Comparison of ENCODE assay signal across 1 cellular context in the genomic region with DNA sequence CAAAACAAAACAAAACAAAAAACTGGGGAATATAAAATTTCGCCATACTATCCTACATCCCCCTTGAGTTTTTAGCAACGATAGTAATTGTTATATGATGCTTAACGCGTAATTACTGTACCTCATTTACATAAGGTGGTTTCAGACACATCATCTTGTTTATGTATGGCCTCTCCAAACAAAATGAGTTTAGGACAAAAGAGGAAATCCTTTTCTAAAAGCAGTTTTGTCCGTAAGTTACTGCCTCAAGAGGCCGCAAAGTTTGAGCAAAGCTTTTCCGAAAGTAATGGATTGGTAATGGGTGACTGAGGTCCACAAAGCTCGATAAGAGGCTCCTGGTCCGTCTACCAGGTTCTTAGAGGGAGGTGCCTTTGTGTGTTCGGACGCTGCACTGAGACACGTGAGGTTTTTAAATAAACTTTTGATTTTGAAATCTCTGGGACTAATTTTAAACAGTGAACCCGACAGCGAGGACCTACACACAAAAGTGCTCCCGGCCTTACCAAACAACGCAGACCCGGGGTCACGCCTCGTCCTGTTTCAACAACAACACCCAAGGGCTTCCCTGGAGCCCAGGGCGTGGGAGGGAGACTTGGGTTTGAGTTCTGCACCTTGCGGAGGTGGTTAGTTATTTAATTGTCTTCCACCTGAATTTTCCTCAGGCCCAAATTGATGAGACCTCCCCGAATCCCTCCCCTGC.
TF ChIP-seq lines count a peak whose summit lies in the region.

No MANE protein-coding gene starts in this region.

TF ChIP-seq in HepG2, 621 proteins besides CTCF, POLR2A, EP300 and RAD21 (continues in another document):
- TF ChIP-seq GLMP (CRISPR knock-in tag; IDR thresholded peaks at IDR 0.05; ENCODE audit: borderline replicate concordance) = no peak
- peak; percentile 34 for TF ChIP-seq ZC3H4 (CRISPR knock-in tag; IDR thresholded peaks at IDR 0.05; ENCODE audit: borderline replicate concordance)
- peak; percentile 54; the same call in 1 of the 2 replicates for TF ChIP-seq ZNF816 (CRISPR knock-in tag; IDR thresholded peaks at IDR 0.05; ENCODE audit: borderline replicate concordance)
- TF ChIP-seq, protein P1, sequence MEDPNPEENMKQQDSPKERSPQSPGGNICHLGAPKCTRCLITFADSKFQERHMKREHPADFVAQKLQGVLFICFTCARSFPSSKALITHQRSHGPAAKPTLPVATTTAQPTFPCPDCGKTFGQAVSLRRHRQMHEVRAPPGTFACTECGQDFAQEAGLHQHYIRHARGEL (CRISPR knock-in tag; IDR thresholded peaks at IDR 0.05) = 0 out of 2 replicates have a peak, but pooled peaks have one; percentile 44
- TF ChIP-seq, protein P2, sequence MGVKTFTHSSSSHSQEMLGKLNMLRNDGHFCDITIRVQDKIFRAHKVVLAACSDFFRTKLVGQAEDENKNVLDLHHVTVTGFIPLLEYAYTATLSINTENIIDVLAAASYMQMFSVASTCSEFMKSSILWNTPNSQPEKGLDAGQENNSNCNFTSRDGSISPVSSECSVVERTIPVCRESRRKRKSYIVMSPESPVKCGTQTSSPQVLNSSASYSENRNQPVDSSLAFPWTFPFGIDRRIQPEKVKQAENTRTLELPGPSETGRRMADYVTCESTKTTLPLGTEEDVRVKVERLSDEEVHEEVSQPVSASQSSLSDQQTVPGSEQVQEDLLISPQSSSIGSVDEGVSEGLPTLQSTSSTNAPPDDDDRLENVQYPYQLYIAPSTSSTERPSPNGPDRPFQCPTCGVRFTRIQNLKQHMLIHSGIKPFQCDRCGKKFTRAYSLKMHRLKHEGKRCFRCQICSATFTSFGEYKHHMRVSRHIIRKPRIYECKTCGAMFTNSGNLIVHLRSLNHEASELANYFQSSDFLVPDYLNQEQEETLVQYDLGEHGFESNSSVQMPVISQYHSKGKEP (CRISPR knock-in tag; IDR thresholded peaks at IDR 0.05) = no peak
- no peak for TF ChIP-seq ZNF563 (CRISPR knock-in tag; IDR thresholded peaks at IDR 0.05)
- peak; percentile 12; the same call in 1 of the 2 replicates for TF ChIP-seq DMTF1 (CRISPR knock-in tag; IDR thresholded peaks at IDR 0.05)
- TF ChIP-seq, protein P3, sequence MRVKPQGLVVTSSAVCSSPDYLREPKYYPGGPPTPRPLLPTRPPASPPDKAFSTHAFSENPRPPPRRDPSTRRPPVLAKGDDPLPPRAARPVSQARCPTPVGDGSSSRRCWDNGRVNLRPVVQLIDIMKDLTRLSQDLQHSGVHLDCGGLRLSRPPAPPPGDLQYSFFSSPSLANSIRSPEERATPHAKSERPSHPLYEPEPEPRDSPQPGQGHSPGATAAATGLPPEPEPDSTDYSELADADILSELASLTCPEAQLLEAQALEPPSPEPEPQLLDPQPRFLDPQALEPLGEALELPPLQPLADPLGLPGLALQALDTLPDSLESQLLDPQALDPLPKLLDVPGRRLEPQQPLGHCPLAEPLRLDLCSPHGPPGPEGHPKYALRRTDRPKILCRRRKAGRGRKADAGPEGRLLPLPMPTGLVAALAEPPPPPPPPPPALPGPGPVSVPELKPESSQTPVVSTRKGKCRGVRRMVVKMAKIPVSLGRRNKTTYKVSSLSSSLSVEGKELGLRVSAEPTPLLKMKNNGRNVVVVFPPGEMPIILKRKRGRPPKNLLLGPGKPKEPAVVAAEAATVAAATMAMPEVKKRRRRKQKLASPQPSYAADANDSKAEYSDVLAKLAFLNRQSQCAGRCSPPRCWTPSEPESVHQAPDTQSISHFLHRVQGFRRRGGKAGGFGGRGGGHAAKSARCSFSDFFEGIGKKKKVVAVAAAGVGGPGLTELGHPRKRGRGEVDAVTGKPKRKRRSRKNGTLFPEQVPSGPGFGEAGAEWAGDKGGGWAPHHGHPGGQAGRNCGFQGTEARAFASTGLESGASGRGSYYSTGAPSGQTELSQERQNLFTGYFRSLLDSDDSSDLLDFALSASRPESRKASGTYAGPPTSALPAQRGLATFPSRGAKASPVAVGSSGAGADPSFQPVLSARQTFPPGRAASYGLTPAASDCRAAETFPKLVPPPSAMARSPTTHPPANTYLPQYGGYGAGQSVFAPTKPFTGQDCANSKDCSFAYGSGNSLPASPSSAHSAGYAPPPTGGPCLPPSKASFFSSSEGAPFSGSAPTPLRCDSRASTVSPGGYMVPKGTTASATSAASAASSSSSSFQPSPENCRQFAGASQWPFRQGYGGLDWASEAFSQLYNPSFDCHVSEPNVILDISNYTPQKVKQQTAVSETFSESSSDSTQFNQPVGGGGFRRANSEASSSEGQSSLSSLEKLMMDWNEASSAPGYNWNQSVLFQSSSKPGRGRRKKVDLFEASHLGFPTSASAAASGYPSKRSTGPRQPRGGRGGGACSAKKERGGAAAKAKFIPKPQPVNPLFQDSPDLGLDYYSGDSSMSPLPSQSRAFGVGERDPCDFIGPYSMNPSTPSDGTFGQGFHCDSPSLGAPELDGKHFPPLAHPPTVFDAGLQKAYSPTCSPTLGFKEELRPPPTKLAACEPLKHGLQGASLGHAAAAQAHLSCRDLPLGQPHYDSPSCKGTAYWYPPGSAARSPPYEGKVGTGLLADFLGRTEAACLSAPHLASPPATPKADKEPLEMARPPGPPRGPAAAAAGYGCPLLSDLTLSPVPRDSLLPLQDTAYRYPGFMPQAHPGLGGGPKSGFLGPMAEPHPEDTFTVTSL (CRISPR knock-in tag; IDR thresholded peaks at IDR 0.05; ENCODE audit: borderline replicate concordance) = 0 out of 2 replicates have a peak, but pooled peaks have one; percentile 31
- 0 out of 2 replicates have a peak, but pooled peaks have one; percentile 13 for TF ChIP-seq ZNF570 (CRISPR knock-in tag; IDR thresholded peaks at IDR 0.05; ENCODE audit: borderline replicate concordance)
- TF ChIP-seq, protein P4, sequence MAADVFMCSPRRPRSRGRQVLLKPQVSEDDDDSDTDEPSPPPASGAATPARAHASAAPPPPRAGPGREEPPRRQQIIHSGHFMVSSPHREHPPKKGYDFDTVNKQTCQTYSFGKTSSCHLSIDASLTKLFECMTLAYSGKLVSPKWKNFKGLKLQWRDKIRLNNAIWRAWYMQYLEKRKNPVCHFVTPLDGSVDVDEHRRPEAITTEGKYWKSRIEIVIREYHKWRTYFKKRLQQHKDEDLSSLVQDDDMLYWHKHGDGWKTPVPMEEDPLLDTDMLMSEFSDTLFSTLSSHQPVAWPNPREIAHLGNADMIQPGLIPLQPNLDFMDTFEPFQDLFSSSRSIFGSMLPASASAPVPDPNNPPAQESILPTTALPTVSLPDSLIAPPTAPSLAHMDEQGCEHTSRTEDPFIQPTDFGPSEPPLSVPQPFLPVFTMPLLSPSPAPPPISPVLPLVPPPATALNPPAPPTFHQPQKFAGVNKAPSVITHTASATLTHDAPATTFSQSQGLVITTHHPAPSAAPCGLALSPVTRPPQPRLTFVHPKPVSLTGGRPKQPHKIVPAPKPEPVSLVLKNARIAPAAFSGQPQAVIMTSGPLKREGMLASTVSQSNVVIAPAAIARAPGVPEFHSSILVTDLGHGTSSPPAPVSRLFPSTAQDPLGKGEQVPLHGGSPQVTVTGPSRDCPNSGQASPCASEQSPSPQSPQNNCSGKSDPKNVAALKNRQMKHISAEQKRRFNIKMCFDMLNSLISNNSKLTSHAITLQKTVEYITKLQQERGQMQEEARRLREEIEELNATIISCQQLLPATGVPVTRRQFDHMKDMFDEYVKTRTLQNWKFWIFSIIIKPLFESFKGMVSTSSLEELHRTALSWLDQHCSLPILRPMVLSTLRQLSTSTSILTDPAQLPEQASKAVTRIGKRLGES (CRISPR knock-in tag; IDR thresholded peaks at IDR 0.05; ENCODE audit: borderline replicate concordance) = 0 out of 2 replicates have a peak, but pooled peaks have one; percentile 30
- 0 out of 2 replicates have a peak, but pooled peaks have one; percentile 1 for TF ChIP-seq KAT7 (CRISPR knock-in tag; IDR thresholded peaks at IDR 0.05; ENCODE audit: borderline replicate concordance)
- 0 out of 2 replicates have a peak, but pooled peaks have one; percentile 12 for TF ChIP-seq PHF20 (CRISPR knock-in tag; IDR thresholded peaks at IDR 0.05)
- TF ChIP-seq, protein P5, sequence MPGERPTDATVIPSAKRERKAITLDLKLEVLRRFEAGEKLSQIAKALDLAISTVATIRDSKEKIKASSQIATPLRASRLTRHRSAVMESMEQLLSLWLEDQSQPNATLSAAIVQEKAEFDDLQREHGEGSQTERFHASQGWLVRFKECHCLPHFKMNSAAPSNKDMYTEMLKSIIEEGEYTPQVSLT (CRISPR knock-in tag; IDR thresholded peaks at IDR 0.05; ENCODE audit: borderline replicate concordance, low read depth) = no peak
- 0 out of 2 replicates have a peak, but pooled peaks have one; percentile 62 for TF ChIP-seq ZNF670 (CRISPR knock-in tag; IDR thresholded peaks at IDR 0.05; ENCODE audit: borderline replicate concordance)
- TF ChIP-seq CREM (IDR thresholded peaks at IDR 0.05) = 0 out of 2 replicates have a peak, but pooled peaks have one; percentile 32
- TF ChIP-seq CREM (CRISPR knock-in tag; IDR thresholded peaks at IDR 0.05) = no peak
- TF ChIP-seq, protein P6, sequence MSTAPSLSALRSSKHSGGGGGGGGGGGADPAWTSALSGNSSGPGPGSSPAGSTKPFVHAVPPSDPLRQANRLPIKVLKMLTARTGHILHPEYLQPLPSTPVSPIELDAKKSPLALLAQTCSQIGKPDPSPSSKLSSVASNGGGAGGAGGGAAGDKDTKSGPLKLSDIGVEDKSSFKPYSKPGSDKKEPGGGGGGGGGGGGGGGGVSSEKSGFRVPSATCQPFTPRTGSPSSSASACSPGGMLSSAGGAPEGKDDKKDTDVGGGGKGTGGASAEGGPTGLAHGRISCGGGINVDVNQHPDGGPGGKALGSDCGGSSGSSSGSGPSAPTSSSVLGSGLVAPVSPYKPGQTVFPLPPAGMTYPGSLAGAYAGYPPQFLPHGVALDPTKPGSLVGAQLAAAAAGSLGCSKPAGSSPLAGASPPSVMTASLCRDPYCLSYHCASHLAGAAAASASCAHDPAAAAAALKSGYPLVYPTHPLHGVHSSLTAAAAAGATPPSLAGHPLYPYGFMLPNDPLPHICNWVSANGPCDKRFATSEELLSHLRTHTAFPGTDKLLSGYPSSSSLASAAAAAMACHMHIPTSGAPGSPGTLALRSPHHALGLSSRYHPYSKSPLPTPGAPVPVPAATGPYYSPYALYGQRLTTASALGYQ (CRISPR knock-in tag; IDR thresholded peaks at IDR 0.05) = 0 out of 2 replicates have a peak, but pooled peaks have one; percentile 10
- TF ChIP-seq FOXJ3 (CRISPR knock-in tag; IDR thresholded peaks at IDR 0.05; ENCODE audit: borderline replicate concordance) = 0 out of 2 replicates have a peak, but pooled peaks have one; percentile 33
- TF ChIP-seq, protein P7, sequence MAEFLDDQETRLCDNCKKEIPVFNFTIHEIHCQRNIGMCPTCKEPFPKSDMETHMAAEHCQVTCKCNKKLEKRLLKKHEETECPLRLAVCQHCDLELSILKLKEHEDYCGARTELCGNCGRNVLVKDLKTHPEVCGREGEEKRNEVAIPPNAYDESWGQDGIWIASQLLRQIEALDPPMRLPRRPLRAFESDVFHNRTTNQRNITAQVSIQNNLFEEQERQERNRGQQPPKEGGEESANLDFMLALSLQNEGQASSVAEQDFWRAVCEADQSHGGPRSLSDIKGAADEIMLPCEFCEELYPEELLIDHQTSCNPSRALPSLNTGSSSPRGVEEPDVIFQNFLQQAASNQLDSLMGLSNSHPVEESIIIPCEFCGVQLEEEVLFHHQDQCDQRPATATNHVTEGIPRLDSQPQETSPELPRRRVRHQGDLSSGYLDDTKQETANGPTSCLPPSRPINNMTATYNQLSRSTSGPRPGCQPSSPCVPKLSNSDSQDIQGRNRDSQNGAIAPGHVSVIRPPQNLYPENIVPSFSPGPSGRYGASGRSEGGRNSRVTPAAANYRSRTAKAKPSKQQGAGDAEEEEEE (CRISPR knock-in tag; IDR thresholded peaks at IDR 0.05; ENCODE audit: borderline replicate concordance) = 0 out of 2 replicates have a peak, but pooled peaks have one; percentile 44
- TF ChIP-seq MEIS1 (CRISPR knock-in tag; IDR thresholded peaks at IDR 0.05; ENCODE audit: borderline replicate concordance) = 0 out of 2 replicates have a peak, but pooled peaks have one; percentile 5
- TF ChIP-seq HDAC1 (CRISPR knock-in tag; IDR thresholded peaks at IDR 0.05) = peak; percentile 29; the same call in 1 of the 2 replicates
- TF ChIP-seq, protein P8, sequence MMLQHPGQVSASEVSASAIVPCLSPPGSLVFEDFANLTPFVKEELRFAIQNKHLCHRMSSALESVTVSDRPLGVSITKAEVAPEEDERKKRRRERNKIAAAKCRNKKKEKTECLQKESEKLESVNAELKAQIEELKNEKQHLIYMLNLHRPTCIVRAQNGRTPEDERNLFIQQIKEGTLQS (CRISPR knock-in tag; IDR thresholded peaks at IDR 0.05) = no peak
- TF ChIP-seq NR2F6 (IDR thresholded peaks at IDR 0.05) = peak; percentile 38; the same call in 1 of the 2 replicates
- no peak for TF ChIP-seq NR2F6 (CRISPR knock-in tag; IDR thresholded peaks at IDR 0.05)
- TF ChIP-seq ZSCAN20 (CRISPR knock-in tag; IDR thresholded peaks at IDR 0.05; ENCODE audit: borderline replicate concordance) = 0 out of 2 replicates have a peak, but pooled peaks have one; percentile 19
- TF ChIP-seq RORA (CRISPR knock-in tag; IDR thresholded peaks at IDR 0.05) = 0 out of 2 replicates have a peak, but pooled peaks have one; percentile 36
- TF ChIP-seq ZNF232 (CRISPR knock-in tag; IDR thresholded peaks at IDR 0.05; ENCODE audit: borderline replicate concordance) = peak; percentile 30; the same call in 1 of the 2 replicates
- TF ChIP-seq MED1 (CRISPR knock-in tag; IDR thresholded peaks at IDR 0.05) = 0 out of 2 replicates have a peak, but pooled peaks have one; percentile 12
- TF ChIP-seq ZSCAN30 (CRISPR knock-in tag; IDR thresholded peaks at IDR 0.05) = no peak
- TF ChIP-seq ZNF891 (CRISPR knock-in tag; IDR thresholded peaks at IDR 0.05) = peak; percentile 3; the same call in 1 of the 2 replicates
- TF ChIP-seq ZFP82 (CRISPR knock-in tag; IDR thresholded peaks at IDR 0.05; ENCODE audit: borderline replicate concordance) = no peak
- peak; percentile 83; the same call in 1 of the 2 replicates for TF ChIP-seq POLR2AphosphoS5 (IDR thresholded peaks at IDR 0.05; ENCODE audit: low read depth, low read length)
- TF ChIP-seq NCOA1 (CRISPR knock-in tag; IDR thresholded peaks at IDR 0.05) = no peak
- peak; percentile 90 for TF ChIP-seq ZEB1 (IDR thresholded peaks at IDR 0.05; ENCODE audit: insufficient replicate concordance, low read depth)
